8 cellular contexts compared by ENCODE assay signal in genomic region chr7:12570529-12571461, GRCh38. TPM values are rescaled to one million over a fixed set of nuclear protein-coding genes. Genes with fewer than 3 reads are reported as not detected.
DNase-seq lines count a peak whose midpoint lies in the region; ATAC-seq and TF ChIP-seq lines count a peak whose summit lies in the region.

Gene SCIN, plus strand, starts transcription at chr7:12570720. Its CDS starts 67 bp downstream, at chr7:12570787.

- H3K4me1 Mint-ChIP-seq in glutamatergic neuron (ENCODE audit: low read depth, unreplicated experiment), result no peaks in the 10 kb centered on the region

- H3K4me3 Mint-ChIP-seq in glutamatergic neuron (ENCODE audit: unreplicated experiment), result peak within 1 kb of the TSS; percentile 90

- H3K36me3 Mint-ChIP-seq in glutamatergic neuron (ENCODE audit: unreplicated experiment), result no peaks in the 10 kb centered on the region

- H3K4me3 ChIP-seq in AG10803 (ENCODE audit: low read length), result peak within 1 kb of the TSS; percentile 55

- no peaks in the 10 kb centered on the region for H3K9me3 Mint-ChIP-seq in glutamatergic neuron (ENCODE audit: unreplicated experiment)

- ATAC-seq in GM19035 (IDR thresholded peaks at IDR 0.05; ENCODE audit: unreplicated experiment), result peak; percentile 33
- peak; percentile 60 for ATAC-seq in omental fat pad (ENCODE audit: low FRiP score)
- no peak for ATAC-seq in HG02623 (IDR thresholded peaks at IDR 0.05; ENCODE audit: unreplicated experiment)

- peaks cover 12% of the 10 kb centered on the region for H3K27me3 Mint-ChIP-seq in glutamatergic neuron (ENCODE audit: unreplicated experiment)

- TF ChIP-seq CTCF in AG10803 (conservative IDR thresholded peaks at IDR 0.05; ENCODE audit: low read length) (no peak), glutamatergic neuron (IDR thresholded peaks at IDR 0.05; ENCODE audit: partially characterized antibody, unreplicated experiment) (no peak), omental fat pad (IDR thresholded peaks at IDR 0.05) (no peak), GM10266 (IDR thresholded peaks at IDR 0.05; ENCODE audit: control insufficient read depth, insufficient read depth, low read depth, missing control alignments) (no peak)

- H3K27ac Mint-ChIP-seq in glutamatergic neuron (ENCODE audit: unreplicated experiment), result no peak within 1 kb of the TSS

- DNase-seq in AG10803 (ENCODE audit: low read depth) (no peak), NCI-H2107 (lab: John Stamatoyannopoulos, UW) (peak; percentile 64), glutamatergic neuron (peak; percentile 54), omental fat pad (ENCODE audit: low spot score) (peak; percentile 27), GM10266 (ENCODE audit: extremely low spot score) (no peak)
- peak; percentile 66 for DNase-seq in activated effector memory CD4-positive, alpha-beta T cell treated with anti-CD3 and anti-CD28 coated beads, Interleukin-2, amount 50 U/mL, for 16 hours

RNA-seq across cellular contexts. Expression of gene SCIN, which starts in this region (rescaled TPM):
- total RNA-seq in glutamatergic neuron (ENCODE audit: unreplicated experiment) (not detected), omental fat pad (10 to 100 TPM in 2 of 4 donors, 1 to 10 TPM in 2; 1.4 to 15.7 (median 7.9) TPM)

Comparison
In these comparisons a context has a peak if more than half of its experiments do, and no peak if none do; other contexts are left out.
1. Peak in DNase-seq in glutamatergic neuron; RNA of the gene not detected or under 1 TPM.
2. DNase-seq: peak in NCI-H2107 (single experiment), activated effector memory CD4-positive, alpha-beta T cell treated with anti-CD3 and anti-CD28 coated beads, Interleukin-2, amount 50 U/mL, for 16 hours (single experiment) and omental fat pad (single experiment); none in AG10803 (single experiment) and GM10266 (single experiment).